Comparison of ENCODE assay signal across 12 cellular contexts in the genomic region with DNA sequence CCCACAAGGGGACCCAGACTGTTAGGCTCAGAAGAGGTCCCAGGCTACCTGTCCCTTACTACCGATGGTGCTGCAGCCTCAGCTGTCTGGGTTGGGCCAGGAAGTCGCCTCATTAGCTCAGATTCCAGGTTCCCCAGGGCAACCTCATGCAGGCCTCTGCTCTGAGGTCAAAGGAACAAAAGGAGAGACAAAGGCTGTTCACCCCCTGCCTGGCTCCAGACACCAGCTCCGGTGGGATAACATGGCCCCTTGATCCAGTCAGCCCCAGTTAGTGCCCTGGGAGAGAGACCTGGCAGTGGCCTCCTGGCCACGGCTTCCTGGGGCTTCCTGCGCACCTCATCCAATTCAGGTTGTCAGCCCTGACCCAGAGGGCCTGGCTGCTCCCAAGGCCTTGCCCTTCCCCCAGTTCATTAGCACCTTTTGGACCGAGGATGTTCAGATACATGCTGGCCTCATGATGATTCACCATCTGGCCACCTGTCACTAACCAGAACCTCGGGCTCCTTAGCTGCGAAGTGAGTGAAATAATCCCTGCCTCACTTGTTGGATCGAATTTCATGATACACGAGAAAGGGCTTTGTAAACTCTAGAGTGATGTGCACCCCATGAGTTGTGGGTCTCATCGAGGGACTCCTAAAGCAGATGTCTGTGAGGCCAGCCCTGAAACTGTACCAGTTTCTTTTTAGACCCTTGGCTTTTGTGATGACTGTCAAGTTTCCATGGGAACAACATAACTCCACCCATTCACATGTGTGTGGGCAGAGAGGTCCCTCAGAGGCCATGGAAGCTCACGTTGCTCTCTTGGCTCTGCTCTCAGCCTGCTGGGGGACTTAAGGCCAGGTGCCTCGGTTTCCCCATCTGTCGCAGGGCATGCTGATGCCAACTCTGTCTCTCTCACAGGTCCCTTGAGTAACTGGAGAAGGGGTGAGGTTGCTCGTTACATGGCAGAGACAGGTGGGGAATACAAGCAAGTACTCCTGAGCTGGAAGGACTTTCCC.
A peak's percentile ranks its signal among the peaks of the same experiment; 100 is the strongest.
DNase-seq lines count a peak whose midpoint lies in the region; ATAC-seq and TF ChIP-seq lines count a peak whose summit lies in the region.
"Had no signal": no experiment of that assay in that cellular context is flagged by ENCODE, and none has a peak within 500 bp of the region (broad histone marks: within the 10 kb centered on the region; RNA-seq: fewer than 3 reads in every experiment).

No MANE protein-coding gene starts in this region.

- peak; percentile 77 for DNase-seq in GM13976 (ENCODE audit: low spot score)
- DNase-seq in HFF-Myc (ENCODE audit: extremely low read depth, low read depth), result peak; percentile 16
- peak; percentile 20 for DNase-seq in NCI-H446 treated with DMSO at 0.1 percent for 48 hours (lab: John Stamatoyannopoulos, UW)
- DNase-seq in kidney tubule cell (ENCODE audit: low spot score), result peak; percentile 26
- DNase-seq in right atrium auricular region (ENCODE audit: low spot score), result no peak
- no peak for DNase-seq in epidermal melanocyte (ENCODE audit: insufficient read length, low spot score)
- no peak for DNase-seq in KG1 (lab: John Stamatoyannopoulos, UW)
- DNase-seq: activated CD4-positive, alpha-beta T cell treated with anti-CD3 and anti-CD28 coated beads, Interleukin-2, amount 50 U/mL, for 1 hour; naive thymus-derived CD8-positive, alpha-beta T cell had no signal

- H3K27me3 ChIP-seq in right atrium auricular region, result no peaks in the 10 kb centered on the region
- H3K27me3 ChIP-seq: Peyer's patch had no signal

- no peaks in the 10 kb centered on the region for H3K4me1 ChIP-seq in right atrium auricular region
- H3K4me1 ChIP-seq: breast epithelium, Peyer's patch had no signal

- ATAC-seq in GM18909 (IDR thresholded peaks at IDR 0.05; ENCODE audit: poor library complexity, unreplicated experiment), result no peak
- ATAC-seq: naive thymus-derived CD8-positive, alpha-beta T cell had no signal

- H3K27ac ChIP-seq in right atrium auricular region, result no peak overlapping the region
- H3K27ac ChIP-seq: breast epithelium, Peyer's patch had no signal

- no peaks in the 10 kb centered on the region for H3K36me3 ChIP-seq in right atrium auricular region
- H3K36me3 ChIP-seq: breast epithelium, Peyer's patch had no signal

- no peak overlapping the region for H3K4me3 ChIP-seq in HFF-Myc (replicated peaks; ENCODE audit: low read depth, low read length)
- H3K4me3 ChIP-seq in right atrium auricular region, result no peak overlapping the region
- H3K4me3 ChIP-seq: breast epithelium, Peyer's patch had no signal

- in situ Hi-C loops in GM13976 (cut with MboI; ENCODE audit: low sequenced_read_pairs, unreplicated experiment), result no loop called here

- TF ChIP-seq CTCF in GM13976 (IDR thresholded peaks at IDR 0.05; ENCODE audit: borderline replicate concordance, control extremely low read depth, extremely low read depth, insufficient read depth, missing control alignments) (no peak), HFF-Myc (IDR thresholded peaks at IDR 0.05; ENCODE audit: low read depth, low read length, missing control alignments) (no peak), right atrium auricular region (IDR thresholded peaks at IDR 0.05) (no peak)

- H3K9me3 ChIP-seq in right atrium auricular region, result peaks cover 0 to 20% of the 10 kb centered on the region in 2 donors

Comparison
In these comparisons a context has a peak if more than half of its experiments do, and no peak if none do; other contexts are left out.
1. DNase-seq: peak in GM13976 (single experiment), HFF-Myc (single experiment), NCI-H446 treated with DMSO at 0.1 percent for 48 hours (single experiment) and kidney tubule cell (single experiment); none in right atrium auricular region (single experiment), epidermal melanocyte (single experiment) and KG1 (single experiment).